In genomic region chr1:234570336-234570735, GRCh38 we compare ENCODE assay signal across 1 cellular context.
TF ChIP-seq lines count a peak whose summit lies in the region.

No MANE protein-coding gene starts in this region.

TF ChIP-seq in GM12878, 131 proteins besides CTCF, POLR2A, EP300 and RAD21:
- TF ChIP-seq CREB1 (IDR thresholded peaks at IDR 0.05; ENCODE audit: low read depth): peak; percentile 38; the same call in 1 of the 2 replicates
- peak; percentile 33; the same call in 1 of the 2 replicates for TF ChIP-seq JUNB (IDR thresholded peaks at IDR 0.05)
- peak; percentile 35; the same call in 1 of the 2 replicates for TF ChIP-seq CREM (IDR thresholded peaks at IDR 0.05; ENCODE audit: low read depth)
- TF ChIP-seq BHLHE40 (IDR thresholded peaks at IDR 0.05; ENCODE audit: borderline replicate concordance in 1 of 2, low read depth in 2 of 2, low read length in 1 of 2): no peak
- peak; percentile 26; the same call in 1 of the 2 replicates for TF ChIP-seq FOXM1 (IDR thresholded peaks at IDR 0.05; ENCODE audit: low read depth, low read length)
- TF ChIP-seq RELA (IDR thresholded peaks at IDR 0.05; ENCODE audit: borderline replicate concordance, partially characterized antibody): no peak
- TF ChIP-seq NFIC (IDR thresholded peaks at IDR 0.05; ENCODE audit: low read depth, low read length): peak; percentile 38; the same call in 1 of the 2 replicates
- peak; percentile 83 for TF ChIP-seq MEF2A (IDR thresholded peaks at IDR 0.05; ENCODE audit: insufficient read depth, low read depth, low read length)
